ENCODE assay signal across 20 cellular contexts in genomic region chr5:98621821-98622220, GRCh38.
DNase-seq lines count a peak whose midpoint lies in the region; ATAC-seq, FAIRE-seq and TF ChIP-seq lines count a peak whose summit lies in the region.
"Had no signal": no experiment of that assay in that cellular context is flagged by ENCODE, and none has a peak within 500 bp of the region (broad histone marks: within the 10 kb centered on the region; RNA-seq: fewer than 3 reads in every experiment).

No MANE protein-coding gene starts in this region.

- FAIRE-seq in GM19239 (lab: Jason Lieb, UNC), result no peak
- FAIRE-seq: A549, D721Med, G401.6, GM12891 had no signal

- H3K4me3 ChIP-seq in tibial artery, result no peak overlapping the region
- H3K4me3 ChIP-seq: A549; BLaER1 treated with 17β-estradiol and CSF1 and Interleukin-3, amounts not matched to agents 10 nM and 100 nM had no signal

- H3K27me3 ChIP-seq in tibial artery, result no peaks in the 10 kb centered on the region
- H3K27me3 ChIP-seq: BLaER1 treated with 17β-estradiol and CSF1 and Interleukin-3, amounts not matched to agents 10 nM and 100 nM had no signal

- intact Hi-C loops in Right ventricle myocardium inferior (cut with DNase I) (no loop called here), left cardiac atrium (cut with DNase I) (no loop called here), left ventricle myocardium superior (cut with micrococcal nuclease) (no loop called here), cardiac septum (cut with DNase I) (no loop called here), tibial artery (cut with DNase I; ENCODE audit: low total_unique reads) (no loop called here)

- H3K36me3 ChIP-seq in tibial artery, result no peaks in the 10 kb centered on the region
- H3K36me3 ChIP-seq: BLaER1 treated with 17β-estradiol and CSF1 and Interleukin-3, amounts not matched to agents 10 nM and 100 nM had no signal

- H3K4me1 ChIP-seq in tibial artery, result no peaks in the 10 kb centered on the region
- H3K4me1 ChIP-seq: A549; BLaER1 treated with 17β-estradiol and CSF1 and Interleukin-3, amounts not matched to agents 10 nM and 100 nM; Caco-2 had no signal

- TF ChIP-seq CTCF in tibial artery (IDR thresholded peaks at IDR 0.05), result no peak

- no peak overlapping the region for H3K27ac ChIP-seq in tibial artery
- H3K27ac ChIP-seq: 22Rv1; A549; BLaER1 treated with 17β-estradiol and CSF1 and Interleukin-3, amounts not matched to agents 10 nM and 100 nM; C4-2B had no signal

- DNase-seq in Right ventricle myocardium inferior (ENCODE audit: missing footprints) (no peak), left cardiac atrium (no peak), left ventricle myocardium superior (no peak), cardiac septum (ENCODE audit: low spot score) (no peak), tibial artery (peak; percentile 60 to 67), GM19239 (ENCODE audit: insufficient read length, low spot score) (no peak)
- DNase-seq: AML-193; Caco-2; Calu3; CD4-positive, alpha-beta T cell; CD8-positive, alpha-beta T cell; DMS79 treated with DMSO at 0.1 percent for 48 hours; GF-D8 had no signal

- ATAC-seq in Right ventricle myocardium inferior (peak; percentile 54), left cardiac atrium (no peak), left ventricle myocardium superior (peak; percentile 46)
- ATAC-seq: A549; CD8-positive, alpha-beta T cell had no signal

- H3K9me3 ChIP-seq in tibial artery, result no peaks in the 10 kb centered on the region
- H3K9me3 ChIP-seq: A549; BLaER1 treated with 17β-estradiol and CSF1 and Interleukin-3, amounts not matched to agents 10 nM and 100 nM; Caco-2 had no signal

Comparison
In these comparisons a context has a peak if more than half of its experiments do, and no peak if none do; other contexts are left out.
1. ATAC-seq: peak in Right ventricle myocardium inferior (single experiment) and left ventricle myocardium superior (single experiment); none in left cardiac atrium (0 of 2).
2. DNase-seq: peak in tibial artery (2 of 2); none in Right ventricle myocardium inferior (single experiment), left cardiac atrium (single experiment), left ventricle myocardium superior (single experiment), cardiac septum (single experiment) and GM19239 (single experiment).